Comparison of ENCODE assay signal across 1 cellular context in the genomic region with DNA sequence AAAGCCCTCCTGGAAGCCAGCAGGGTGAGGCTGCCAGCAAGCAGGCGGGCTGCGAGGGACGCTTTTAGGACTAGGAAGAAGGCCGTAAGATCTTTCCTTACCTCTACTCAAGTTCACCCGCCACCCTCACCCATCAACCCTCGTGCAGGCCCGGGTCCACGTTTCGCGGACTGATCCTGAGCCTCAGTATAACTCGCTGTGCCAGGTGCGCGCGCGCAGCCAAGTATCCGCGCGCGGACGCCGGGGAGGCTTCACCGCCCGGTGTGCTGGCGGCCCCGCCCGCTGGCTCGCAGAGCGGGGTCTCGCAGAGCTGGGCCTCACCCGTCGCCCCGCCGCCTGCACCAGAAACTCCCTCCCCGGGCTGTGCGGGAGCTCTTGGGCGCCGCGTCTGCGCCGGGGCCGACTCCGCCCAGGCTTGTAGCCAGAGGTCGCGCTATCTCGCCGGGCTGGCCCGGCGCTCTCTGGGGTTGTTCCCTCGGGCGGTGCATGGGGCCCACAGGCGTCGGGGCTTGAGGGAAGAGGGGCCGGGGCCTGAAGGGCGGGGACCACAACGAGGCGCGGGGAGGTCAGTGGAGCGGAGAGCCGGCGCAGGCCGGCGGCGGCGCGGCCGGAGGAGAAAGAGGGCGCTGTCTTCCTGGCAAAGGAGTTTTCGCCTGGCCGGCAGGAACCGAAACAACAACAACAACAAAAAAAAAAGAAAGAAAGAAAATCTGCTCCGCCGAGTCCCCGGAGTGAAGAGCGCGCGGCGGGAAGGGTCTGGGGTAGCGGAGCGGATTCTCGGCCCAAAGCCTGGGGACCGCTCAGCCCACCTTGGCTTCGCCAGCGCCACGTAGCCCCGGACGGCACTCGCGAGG.
TF ChIP-seq lines count a peak whose summit lies in the region.

No MANE protein-coding gene starts in this region.

TF ChIP-seq in HepG2, 621 proteins besides CTCF, POLR2A, EP300 and RAD21 (continued from another document and continues in another):
- TF ChIP-seq MED8 (CRISPR knock-in tag; IDR thresholded peaks at IDR 0.05; ENCODE audit: insufficient replicate concordance) (peak; percentile 19), SNAPC4 (CRISPR knock-in tag; IDR thresholded peaks at IDR 0.05) (0 out of 2 replicates have a peak, but pooled peaks have one; percentile 46), DMAP1 (CRISPR knock-in tag; IDR thresholded peaks at IDR 0.05) (peak; percentile 55; the same call in 1 of the 2 replicates), ZNF431 (CRISPR knock-in tag; IDR thresholded peaks at IDR 0.05; ENCODE audit: borderline replicate concordance, low read depth) (0 out of 2 replicates have a peak, but pooled peaks have one; percentile 24), ZNF766 (CRISPR knock-in tag; IDR thresholded peaks at IDR 0.05; ENCODE audit: borderline replicate concordance) (no peak), JUND (CRISPR knock-in tag; IDR thresholded peaks at IDR 0.05) (no peak), ZNF44 (CRISPR knock-in tag; IDR thresholded peaks at IDR 0.05) (0 out of 2 replicates have a peak, but pooled peaks have one; percentile 44), AGO2 (optimal IDR thresholded peaks at IDR 0.05; ENCODE audit: low read depth, low read length) (peak; percentile 42), SRSF1 (optimal IDR thresholded peaks at IDR 0.05; ENCODE audit: low read depth, low read length) (peak; percentile 63), ZNF614 (CRISPR knock-in tag; IDR thresholded peaks at IDR 0.05; ENCODE audit: borderline replicate concordance) (no peak), MIXL1 (CRISPR knock-in tag; IDR thresholded peaks at IDR 0.05) (no peak), ZNF460 (CRISPR knock-in tag; IDR thresholded peaks at IDR 0.05; ENCODE audit: borderline replicate concordance) (no peak), MAFG (CRISPR knock-in tag; IDR thresholded peaks at IDR 0.05) (no peak), ZNF768 (CRISPR knock-in tag; IDR thresholded peaks at IDR 0.05) (no peak), XRCC5 (optimal IDR thresholded peaks at IDR 0.05; ENCODE audit: low read length) (peak; percentile 36), CHD2 (IDR thresholded peaks at IDR 0.05; ENCODE audit: low read depth, low read length) (no peak), SKIL (CRISPR knock-in tag; IDR thresholded peaks at IDR 0.05; ENCODE audit: borderline replicate concordance) (peak; percentile 54; the same call in 1 of the 2 replicates), ZNF547 (CRISPR knock-in tag; IDR thresholded peaks at IDR 0.05) (peak; percentile 66), ZBTB38 (CRISPR knock-in tag; IDR thresholded peaks at IDR 0.05) (peak; percentile 91), HDAC2 (CRISPR knock-in tag; IDR thresholded peaks at IDR 0.05) (peak; percentile 22; the same call in 1 of the 2 replicates), GLI4 (CRISPR knock-in tag; IDR thresholded peaks at IDR 0.05; ENCODE audit: borderline replicate concordance) (no peak), ZNF850 (CRISPR knock-in tag; conservative IDR thresholded peaks at IDR 0.05) (no peak), HNRNPLL (IDR thresholded peaks at IDR 0.05; ENCODE audit: low read depth, low read length, poor library complexity, severe bottlenecking) (peak; percentile 67), FOXK1 (CRISPR knock-in tag; IDR thresholded peaks at IDR 0.05; ENCODE audit: borderline replicate concordance, low read depth) (0 out of 2 replicates have a peak, but pooled peaks have one; percentile 52), HHEX (CRISPR knock-in tag; IDR thresholded peaks at IDR 0.05) (no peak)
- TF ChIP-seq, protein P1, sequence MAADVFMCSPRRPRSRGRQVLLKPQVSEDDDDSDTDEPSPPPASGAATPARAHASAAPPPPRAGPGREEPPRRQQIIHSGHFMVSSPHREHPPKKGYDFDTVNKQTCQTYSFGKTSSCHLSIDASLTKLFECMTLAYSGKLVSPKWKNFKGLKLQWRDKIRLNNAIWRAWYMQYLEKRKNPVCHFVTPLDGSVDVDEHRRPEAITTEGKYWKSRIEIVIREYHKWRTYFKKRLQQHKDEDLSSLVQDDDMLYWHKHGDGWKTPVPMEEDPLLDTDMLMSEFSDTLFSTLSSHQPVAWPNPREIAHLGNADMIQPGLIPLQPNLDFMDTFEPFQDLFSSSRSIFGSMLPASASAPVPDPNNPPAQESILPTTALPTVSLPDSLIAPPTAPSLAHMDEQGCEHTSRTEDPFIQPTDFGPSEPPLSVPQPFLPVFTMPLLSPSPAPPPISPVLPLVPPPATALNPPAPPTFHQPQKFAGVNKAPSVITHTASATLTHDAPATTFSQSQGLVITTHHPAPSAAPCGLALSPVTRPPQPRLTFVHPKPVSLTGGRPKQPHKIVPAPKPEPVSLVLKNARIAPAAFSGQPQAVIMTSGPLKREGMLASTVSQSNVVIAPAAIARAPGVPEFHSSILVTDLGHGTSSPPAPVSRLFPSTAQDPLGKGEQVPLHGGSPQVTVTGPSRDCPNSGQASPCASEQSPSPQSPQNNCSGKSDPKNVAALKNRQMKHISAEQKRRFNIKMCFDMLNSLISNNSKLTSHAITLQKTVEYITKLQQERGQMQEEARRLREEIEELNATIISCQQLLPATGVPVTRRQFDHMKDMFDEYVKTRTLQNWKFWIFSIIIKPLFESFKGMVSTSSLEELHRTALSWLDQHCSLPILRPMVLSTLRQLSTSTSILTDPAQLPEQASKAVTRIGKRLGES (CRISPR knock-in tag; IDR thresholded peaks at IDR 0.05; ENCODE audit: borderline replicate concordance), result no peak
- TF ChIP-seq, protein P2, sequence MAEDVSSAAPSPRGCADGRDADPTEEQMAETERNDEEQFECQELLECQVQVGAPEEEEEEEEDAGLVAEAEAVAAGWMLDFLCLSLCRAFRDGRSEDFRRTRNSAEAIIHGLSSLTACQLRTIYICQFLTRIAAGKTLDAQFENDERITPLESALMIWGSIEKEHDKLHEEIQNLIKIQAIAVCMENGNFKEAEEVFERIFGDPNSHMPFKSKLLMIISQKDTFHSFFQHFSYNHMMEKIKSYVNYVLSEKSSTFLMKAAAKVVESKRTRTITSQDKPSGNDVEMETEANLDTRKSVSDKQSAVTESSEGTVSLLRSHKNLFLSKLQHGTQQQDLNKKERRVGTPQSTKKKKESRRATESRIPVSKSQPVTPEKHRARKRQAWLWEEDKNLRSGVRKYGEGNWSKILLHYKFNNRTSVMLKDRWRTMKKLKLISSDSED (CRISPR knock-in tag; IDR thresholded peaks at IDR 0.05), result no peak
- TF ChIP-seq, protein P3, sequence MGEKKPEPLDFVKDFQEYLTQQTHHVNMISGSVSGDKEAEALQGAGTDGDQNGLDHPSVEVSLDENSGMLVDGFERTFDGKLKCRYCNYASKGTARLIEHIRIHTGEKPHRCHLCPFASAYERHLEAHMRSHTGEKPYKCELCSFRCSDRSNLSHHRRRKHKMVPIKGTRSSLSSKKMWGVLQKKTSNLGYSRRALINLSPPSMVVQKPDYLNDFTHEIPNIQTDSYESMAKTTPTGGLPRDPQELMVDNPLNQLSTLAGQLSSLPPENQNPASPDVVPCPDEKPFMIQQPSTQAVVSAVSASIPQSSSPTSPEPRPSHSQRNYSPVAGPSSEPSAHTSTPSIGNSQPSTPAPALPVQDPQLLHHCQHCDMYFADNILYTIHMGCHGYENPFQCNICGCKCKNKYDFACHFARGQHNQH (CRISPR knock-in tag; IDR thresholded peaks at IDR 0.05), result peak; percentile 38
- TF ChIP-seq, protein P4, sequence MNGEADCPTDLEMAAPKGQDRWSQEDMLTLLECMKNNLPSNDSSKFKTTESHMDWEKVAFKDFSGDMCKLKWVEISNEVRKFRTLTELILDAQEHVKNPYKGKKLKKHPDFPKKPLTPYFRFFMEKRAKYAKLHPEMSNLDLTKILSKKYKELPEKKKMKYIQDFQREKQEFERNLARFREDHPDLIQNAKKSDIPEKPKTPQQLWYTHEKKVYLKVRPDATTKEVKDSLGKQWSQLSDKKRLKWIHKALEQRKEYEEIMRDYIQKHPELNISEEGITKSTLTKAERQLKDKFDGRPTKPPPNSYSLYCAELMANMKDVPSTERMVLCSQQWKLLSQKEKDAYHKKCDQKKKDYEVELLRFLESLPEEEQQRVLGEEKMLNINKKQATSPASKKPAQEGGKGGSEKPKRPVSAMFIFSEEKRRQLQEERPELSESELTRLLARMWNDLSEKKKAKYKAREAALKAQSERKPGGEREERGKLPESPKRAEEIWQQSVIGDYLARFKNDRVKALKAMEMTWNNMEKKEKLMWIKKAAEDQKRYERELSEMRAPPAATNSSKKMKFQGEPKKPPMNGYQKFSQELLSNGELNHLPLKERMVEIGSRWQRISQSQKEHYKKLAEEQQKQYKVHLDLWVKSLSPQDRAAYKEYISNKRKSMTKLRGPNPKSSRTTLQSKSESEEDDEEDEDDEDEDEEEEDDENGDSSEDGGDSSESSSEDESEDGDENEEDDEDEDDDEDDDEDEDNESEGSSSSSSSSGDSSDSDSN (CRISPR knock-in tag; IDR thresholded peaks at IDR 0.05), result peak; percentile 95
- TF ChIP-seq, protein P5, sequence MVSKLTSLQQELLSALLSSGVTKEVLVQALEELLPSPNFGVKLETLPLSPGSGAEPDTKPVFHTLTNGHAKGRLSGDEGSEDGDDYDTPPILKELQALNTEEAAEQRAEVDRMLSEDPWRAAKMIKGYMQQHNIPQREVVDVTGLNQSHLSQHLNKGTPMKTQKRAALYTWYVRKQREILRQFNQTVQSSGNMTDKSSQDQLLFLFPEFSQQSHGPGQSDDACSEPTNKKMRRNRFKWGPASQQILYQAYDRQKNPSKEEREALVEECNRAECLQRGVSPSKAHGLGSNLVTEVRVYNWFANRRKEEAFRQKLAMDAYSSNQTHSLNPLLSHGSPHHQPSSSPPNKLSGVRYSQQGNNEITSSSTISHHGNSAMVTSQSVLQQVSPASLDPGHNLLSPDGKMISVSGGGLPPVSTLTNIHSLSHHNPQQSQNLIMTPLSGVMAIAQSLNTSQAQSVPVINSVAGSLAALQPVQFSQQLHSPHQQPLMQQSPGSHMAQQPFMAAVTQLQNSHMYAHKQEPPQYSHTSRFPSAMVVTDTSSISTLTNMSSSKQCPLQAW (CRISPR knock-in tag; IDR thresholded peaks at IDR 0.05), result peak; percentile 70; the same call in 1 of the 2 replicates
- TF ChIP-seq, protein P6, sequence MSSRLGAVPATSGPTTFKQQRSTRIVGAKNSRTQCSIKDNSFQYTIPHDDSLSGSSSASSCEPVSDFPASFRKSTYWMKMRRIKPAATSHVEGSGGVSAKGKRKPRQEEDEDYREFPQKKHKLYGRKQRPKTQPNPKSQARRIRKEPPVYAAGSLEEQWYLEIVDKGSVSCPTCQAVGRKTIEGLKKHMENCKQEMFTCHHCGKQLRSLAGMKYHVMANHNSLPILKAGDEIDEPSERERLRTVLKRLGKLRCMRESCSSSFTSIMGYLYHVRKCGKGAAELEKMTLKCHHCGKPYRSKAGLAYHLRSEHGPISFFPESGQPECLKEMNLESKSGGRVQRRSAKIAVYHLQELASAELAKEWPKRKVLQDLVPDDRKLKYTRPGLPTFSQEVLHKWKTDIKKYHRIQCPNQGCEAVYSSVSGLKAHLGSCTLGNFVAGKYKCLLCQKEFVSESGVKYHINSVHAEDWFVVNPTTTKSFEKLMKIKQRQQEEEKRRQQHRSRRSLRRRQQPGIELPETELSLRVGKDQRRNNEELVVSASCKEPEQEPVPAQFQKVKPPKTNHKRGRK (CRISPR knock-in tag; IDR thresholded peaks at IDR 0.05), result no peak
- TF ChIP-seq, protein P7, sequence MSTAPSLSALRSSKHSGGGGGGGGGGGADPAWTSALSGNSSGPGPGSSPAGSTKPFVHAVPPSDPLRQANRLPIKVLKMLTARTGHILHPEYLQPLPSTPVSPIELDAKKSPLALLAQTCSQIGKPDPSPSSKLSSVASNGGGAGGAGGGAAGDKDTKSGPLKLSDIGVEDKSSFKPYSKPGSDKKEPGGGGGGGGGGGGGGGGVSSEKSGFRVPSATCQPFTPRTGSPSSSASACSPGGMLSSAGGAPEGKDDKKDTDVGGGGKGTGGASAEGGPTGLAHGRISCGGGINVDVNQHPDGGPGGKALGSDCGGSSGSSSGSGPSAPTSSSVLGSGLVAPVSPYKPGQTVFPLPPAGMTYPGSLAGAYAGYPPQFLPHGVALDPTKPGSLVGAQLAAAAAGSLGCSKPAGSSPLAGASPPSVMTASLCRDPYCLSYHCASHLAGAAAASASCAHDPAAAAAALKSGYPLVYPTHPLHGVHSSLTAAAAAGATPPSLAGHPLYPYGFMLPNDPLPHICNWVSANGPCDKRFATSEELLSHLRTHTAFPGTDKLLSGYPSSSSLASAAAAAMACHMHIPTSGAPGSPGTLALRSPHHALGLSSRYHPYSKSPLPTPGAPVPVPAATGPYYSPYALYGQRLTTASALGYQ (CRISPR knock-in tag; IDR thresholded peaks at IDR 0.05), result no peak
